Comparison of ENCODE assay signal across 23 cellular contexts in genomic region chr2:7017621-7018260, GRCh38.
DNase-seq lines count a peak whose midpoint lies in the region; ATAC-seq and TF ChIP-seq lines count a peak whose summit lies in the region.
"Had no signal": no experiment of that assay in that cellular context is flagged by ENCODE, and none has a peak within 500 bp of the region (broad histone marks: within the 10 kb centered on the region; RNA-seq: fewer than 3 reads in every experiment).

No MANE protein-coding gene starts in this region.

- ATAC-seq in psoas muscle (no peak), upper lobe of left lung (ENCODE audit: low FRiP score in 2 of 2) (no peak)
- ATAC-seq: activated CD4-positive, alpha-beta T cell treated with anti-CD3 and anti-CD28 coated beads for 36 hours; activated T-cell treated with anti-CD3 and anti-CD28 coated beads, Interleukin-2, amount 50 U/mL, for 4 hours; stimulated activated naive CD8-positive, alpha-beta T cell treated with anti-CD3 and anti-CD28 coated beads, Interleukin-15, Interleukin-2, amounts not matched to agents 100 U/mL and 50 U/mL, for 24 hours had no signal

- no peaks in the 10 kb centered on the region for H3K9me3 ChIP-seq in adrenal gland (replicated peaks in 1 of 3)
- no peaks in the 10 kb centered on the region for H3K9me3 ChIP-seq in psoas muscle
- H3K9me3 ChIP-seq in upper lobe of left lung: no peaks in the 10 kb centered on the region
- H3K9me3 ChIP-seq: ovary, thyroid gland had no signal

- TF ChIP-seq POLR2A in adrenal gland (IDR thresholded peaks at IDR 0.05) (peak in 1 of 2 donors; percentile 23), upper lobe of left lung (IDR thresholded peaks at IDR 0.05) (no peak)

- H3K27me3 ChIP-seq in adrenal gland (no peaks in the 10 kb centered on the region), layer of hippocampus (ENCODE audit: control insufficient read depth, insufficient read depth, low read length) (no peaks in the 10 kb centered on the region), psoas muscle (ENCODE audit: insufficient read depth in 3 of 3, low read length in 2 of 3) (no peaks in the 10 kb centered on the region), upper lobe of left lung (no peaks in the 10 kb centered on the region)
- H3K27me3 ChIP-seq: cardiac muscle cell, ovary, thyroid gland had no signal

- DNase-seq in NCI-H1417 (lab: John Stamatoyannopoulos, UW): peak in 2 of 3 experiments; percentile 60 to 75
- no peak for DNase-seq in NCI-H1417 treated with DMSO at 0.1 percent for 48 hours (lab: John Stamatoyannopoulos, UW)
- peak in 6 of 7 donors; percentile 74 to 92 (median 84) for DNase-seq in adrenal gland
- DNase-seq in psoas muscle: no peak
- DNase-seq in amniotic stem cell (lab: John Stamatoyannopoulos, UW): no peak
- no peak for DNase-seq in upper lobe of left lung
- no peak for DNase-seq in dedifferentiated amniotic fluid mesenchymal stem cell (ENCODE audit: extremely low spot score)
- DNase-seq: activated CD4-positive, alpha-beta T cell treated with anti-CD3 and anti-CD28 coated beads for 36 hours; activated naive CD4-positive, alpha-beta T cell; activated T-cell treated with anti-CD3 and anti-CD28 coated beads, Interleukin-2, amount 50 U/mL, for 4 hours; CD4-positive, alpha-beta memory T cell; GDM1; GOT3; NCI-H1930; NCI-H226; NCI-H774; stimulated activated naive CD8-positive, alpha-beta T cell treated with anti-CD3 and anti-CD28 coated beads, Interleukin-15, Interleukin-2, amounts not matched to agents 100 U/mL and 50 U/mL, for 24 hours; T-helper 2 cell; thyroid gland had no signal

- TF ChIP-seq CTCF in adrenal gland (IDR thresholded peaks at IDR 0.05): no peak
- TF ChIP-seq CTCF in psoas muscle (IDR thresholded peaks at IDR 0.05): no peak
- TF ChIP-seq CTCF in upper lobe of left lung (IDR thresholded peaks at IDR 0.05): no peak

- H3K36me3 ChIP-seq in adrenal gland (replicated peaks in 1 of 2): peaks cover 0 to 10% of the 10 kb centered on the region in 2 donors
- peaks cover 0 to 7% of the 10 kb centered on the region in 2 donors for H3K36me3 ChIP-seq in psoas muscle (ENCODE audit: insufficient read depth in 1 of 2, low read depth in 1 of 2)
- H3K36me3 ChIP-seq in upper lobe of left lung: peaks cover 0 to 13% (median 6%) of the 10 kb centered on the region in 4 donors
- H3K36me3 ChIP-seq: cardiac muscle cell, ovary, thyroid gland had no signal

- H3K4me3 ChIP-seq in adrenal gland: no peak overlapping the region
- H3K4me3 ChIP-seq in psoas muscle: no peak overlapping the region
- H3K4me3 ChIP-seq in upper lobe of left lung: no peak overlapping the region
- H3K4me3 ChIP-seq: cardiac muscle cell, ovary, thyroid gland had no signal

- H3K4me1 ChIP-seq in adrenal gland (replicated peaks in 1 of 2) (peaks cover 58 to 84% of the 10 kb centered on the region in 2 donors), psoas muscle (peaks cover 75% of the 10 kb centered on the region), upper lobe of left lung (no peaks in the 10 kb centered on the region)

- peak overlapping the region; percentile 34 to 90 (median 76) for H3K27ac ChIP-seq in adrenal gland
- peak overlapping the region; percentile 48 for H3K27ac ChIP-seq in layer of hippocampus (ENCODE audit: low read depth, low read length)
- H3K27ac ChIP-seq in psoas muscle: peak overlapping the region; percentile 85
- H3K27ac ChIP-seq in upper lobe of left lung: no peak overlapping the region
- H3K27ac ChIP-seq: 22Rv1, cardiac muscle cell, thyroid gland had no signal

- 12 to 46% (median 34%) methylated on average over 11 to 14 of the region's 14 CpGs for WGBS in adrenal gland, 4 donors
- 56 to 83% (median 61%) methylated on average over 14 of the region's 14 CpGs for WGBS in psoas muscle, 3 donors
- 79 to 88% methylated on average over 9 to 14 of the region's 14 CpGs for WGBS in upper lobe of left lung, 2 donors

- intact Hi-C loops in adrenal gland (cut with DNase I) (no loop called here), psoas muscle (cut with DNase I) (no loop called here)

- TF ChIP-seq EP300 in upper lobe of left lung (IDR thresholded peaks at IDR 0.05): no peak

Comparison
In these comparisons a context has a peak if more than half of its experiments do, and no peak if none do; other contexts are left out.
1. DNase-seq: peak in NCI-H1417 (2 of 3) and adrenal gland (6 of 7); none in NCI-H1417 treated with DMSO at 0.1 percent for 48 hours (single experiment), psoas muscle (0 of 2), amniotic stem cell (single experiment), upper lobe of left lung (0 of 2) and dedifferentiated amniotic fluid mesenchymal stem cell (single experiment).
2. H3K27ac ChIP-seq: peak in adrenal gland (5 of 5), layer of hippocampus (single experiment) and psoas muscle (single experiment); none in upper lobe of left lung (0 of 4).